9 cellular contexts compared by ENCODE assay signal in the genomic region with DNA sequence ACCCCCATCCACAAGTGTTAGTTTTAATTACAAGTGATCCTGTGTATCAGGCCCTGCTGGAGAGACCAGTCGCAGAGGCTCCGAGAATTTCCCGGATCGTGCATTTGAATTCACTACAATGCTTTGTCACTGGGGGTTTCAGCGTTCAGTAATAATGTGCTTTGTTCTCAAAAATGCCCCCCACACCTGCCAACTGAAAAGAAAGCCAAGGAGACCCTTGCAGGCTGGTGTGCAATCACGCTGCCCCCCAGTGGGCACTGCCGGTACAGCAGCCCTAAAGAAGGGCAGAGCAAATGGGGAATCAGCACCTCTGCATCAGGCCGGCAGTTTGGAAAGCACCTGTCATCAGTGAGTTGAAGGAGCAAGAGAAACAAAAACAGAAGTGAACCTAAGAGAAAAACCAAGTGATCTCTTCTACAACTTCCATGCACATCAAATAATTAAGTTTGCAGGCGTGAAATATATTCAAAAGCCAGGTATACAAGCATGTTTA.
DNase-seq lines count a peak whose midpoint lies in the region; ATAC-seq and TF ChIP-seq lines count a peak whose summit lies in the region.
"Had no signal": no experiment of that assay in that cellular context is flagged by ENCODE, and none has a peak within 500 bp of the region (broad histone marks: within the 10 kb centered on the region; RNA-seq: fewer than 3 reads in every experiment).

No MANE protein-coding gene starts in this region.

- H3K27ac ChIP-seq in DND-41 (ENCODE audit: low read length) = no peak overlapping the region
- no peak overlapping the region for H3K27ac ChIP-seq in Peyer's patch
- no peak overlapping the region for H3K27ac ChIP-seq in psoas muscle
- H3K27ac ChIP-seq: epithelial cell of prostate had no signal

- intact Hi-C loops in head of caudate nucleus (cut with DNase I) = loop anchor here (5.0 to 10.0 kb wide), 2 partner anchors 113 to 1305 kb away; a partner anchor contains a TSS
- intact Hi-C loops in psoas muscle (cut with DNase I) = loop anchor here (2.0 to 10.0 kb wide), 6 partner anchors 110 to 1445 kb away; a partner anchor contains a TSS

- H3K4me2 ChIP-seq in DND-41 (ENCODE audit: insufficient read depth, low read length) = no peak overlapping the region

- no peak for TF ChIP-seq POLR2A in Peyer's patch (IDR thresholded peaks at IDR 0.05)

- H3K79me2 ChIP-seq in DND-41 (ENCODE audit: insufficient read depth, low read length) = peaks cover 58% of the 10 kb centered on the region

- H4K20me1 ChIP-seq in DND-41 (ENCODE audit: insufficient read depth, low read length) = peaks cover 72% of the 10 kb centered on the region

- H3K4me1 ChIP-seq in DND-41 (ENCODE audit: insufficient read depth, low read length) = no peaks in the 10 kb centered on the region
- peaks cover 0 to 14% (median 2%) of the 10 kb centered on the region in 4 donors for H3K4me1 ChIP-seq in Peyer's patch
- peaks cover 35% of the 10 kb centered on the region for H3K4me1 ChIP-seq in psoas muscle

- ATAC-seq in DND-41 (ENCODE audit: insufficient read depth, low read depth) (peak; percentile 74), HG03571 (IDR thresholded peaks at IDR 0.05; ENCODE audit: unreplicated experiment) (peak; percentile 80), psoas muscle (peak; percentile 67 to 81 (median 72))

- H3K4me3 ChIP-seq in DND-41 (ENCODE audit: low read depth in 1 of 2, low read length in 2 of 2) = no peak overlapping the region
- H3K4me3 ChIP-seq in Peyer's patch = no peak overlapping the region
- no peak overlapping the region for H3K4me3 ChIP-seq in psoas muscle

- H3K9me3 ChIP-seq in DND-41 (ENCODE audit: insufficient read depth, low read length, severe bottlenecking) (no peaks in the 10 kb centered on the region), Peyer's patch (no peaks in the 10 kb centered on the region), psoas muscle (no peaks in the 10 kb centered on the region)

- no peaks in the 10 kb centered on the region for H3K27me3 ChIP-seq in DND-41 (ENCODE audit: insufficient read depth, low read length, poor library complexity)
- no peaks in the 10 kb centered on the region for H3K27me3 ChIP-seq in Peyer's patch
- H3K27me3 ChIP-seq in psoas muscle (ENCODE audit: insufficient read depth in 3 of 3, low read length in 2 of 3) = no peaks in the 10 kb centered on the region

- H3K36me3 ChIP-seq in DND-41 (ENCODE audit: insufficient read depth, low read length) = no peaks in the 10 kb centered on the region
- H3K36me3 ChIP-seq in Peyer's patch = no peaks in the 10 kb centered on the region
- no peaks in the 10 kb centered on the region for H3K36me3 ChIP-seq in psoas muscle (ENCODE audit: insufficient read depth in 1 of 2, low read depth in 1 of 2)

- TF ChIP-seq CTCF in DND-41 (IDR thresholded peaks at IDR 0.05; ENCODE audit: borderline replicate concordance, extremely low read depth, low read length, poor library complexity, severe bottlenecking) (peak; percentile 97), GM20000 (IDR thresholded peaks at IDR 0.05; ENCODE audit: extremely low read depth, missing control alignments) (peak; percentile 94), Peyer's patch (IDR thresholded peaks at IDR 0.05) (peak; percentile 22 to 80 (median 76)), psoas muscle (IDR thresholded peaks at IDR 0.05) (peak; percentile 96)

- DNase-seq in DND-41 (peak; percentile 72), GM20000 (ENCODE audit: low spot score) (peak; percentile 67), Peyer's patch (peak; percentile 37 to 82 (median 71)), head of caudate nucleus (peak in 41 of 42 donors; percentile 43 to 90 (median 79)), psoas muscle (peak; percentile 64 to 73), cortex of kidney (lab: John Stamatoyannopoulos, UW) (no peak)
- DNase-seq in activated effector memory CD4-positive, alpha-beta T cell treated with Interleukin-2 at 50 U/mL for 16 hours = peak; percentile 35

- H2AFZ ChIP-seq in DND-41 (ENCODE audit: low read depth, low read length) = no peak overlapping the region

- no peak overlapping the region for H3K9ac ChIP-seq in DND-41 (ENCODE audit: low read depth, low read length)

- 31 to 36% (median 32%) methylated on average over 9 of the region's 9 CpGs for WGBS in psoas muscle, 3 donors
